In genomic region chr19:19137556-19138109, GRCh38 we compare ENCODE assay signal across 6 cellular contexts. TPM values are rescaled to one million over a fixed set of nuclear protein-coding genes. Genes with fewer than 3 reads are reported as not detected.
A peak's percentile ranks its signal among the peaks of the same experiment; 100 is the strongest.
DNase-seq lines count a peak whose midpoint lies in the region; ATAC-seq and TF ChIP-seq lines count a peak whose summit lies in the region.

No MANE protein-coding gene starts in this region.

- TF ChIP-seq CTCF in gastroesophageal sphincter (IDR thresholded peaks at IDR 0.05), result no peak
- TF ChIP-seq CTCF in stomach (IDR thresholded peaks at IDR 0.05), result no peak

- peak overlapping the region; percentile 72 to 85 for H3K4me3 ChIP-seq in gastroesophageal sphincter
- H3K4me3 ChIP-seq in stomach, result peak overlapping the region; percentile 60 to 84 (median 69)

- no peaks in the 10 kb centered on the region for H3K27me3 Mint-ChIP-seq in activated CD8-positive, alpha-beta memory T cell treated with anti-CD3 and anti-CD28 coated beads, Interleukin-2, amount 10 ng/mL, durations not matched to agents 7 days and 5 days

- TF ChIP-seq POLR2A in gastroesophageal sphincter (IDR thresholded peaks at IDR 0.05), result no peak
- TF ChIP-seq POLR2A in stomach (IDR thresholded peaks at IDR 0.05), result no peak

- H3K27me3 ChIP-seq in gastroesophageal sphincter (peaks cover 8% of the 10 kb centered on the region), stomach (no peaks in the 10 kb centered on the region)

- TF ChIP-seq EP300 in gastroesophageal sphincter (IDR thresholded peaks at IDR 0.05) (no peak), stomach (IDR thresholded peaks at IDR 0.05) (no peak)

- intact Hi-C loops in stomach (cut with DNase I; ENCODE audit: low total_unique reads), result loop anchor here (10.0 kb wide), 1 partner anchor 83 kb away; no protein-coding TSS in a partner anchor

- DNase-seq in activated CD8-positive, alpha-beta memory T cell treated with anti-CD3 and anti-CD28 coated beads, Interleukin-2, amount 10 ng/mL, durations not matched to agents 7 days and 5 days, result no peak
- no peak for DNase-seq in activated CD8-positive, alpha-beta memory T cell treated with anti-CD3 and anti-CD28 coated beads, Interleukin-2, amount 50 U/mL, for 4 hours
- DNase-seq in stomach (no peak), NCI-H2081 treated with DMSO at 0.1 percent for 48 hours (lab: John Stamatoyannopoulos, UW) (no peak)

- WGBS in gastroesophageal sphincter (ENCODE audit: low coverage in 1 of 2), 2 donors, result 14% methylated on average over 13 of the region's 25 CpGs; no CpG with 5 or more reads in 1 of the 2 donors
- 10 to 21% (median 15%) methylated on average over 7 to 25 of the region's 25 CpGs for WGBS in stomach, 5 donors

- peaks cover 9% of the 10 kb centered on the region for H3K36me3 Mint-ChIP-seq in activated CD8-positive, alpha-beta memory T cell treated with anti-CD3 and anti-CD28 coated beads, Interleukin-2, amount 10 ng/mL, durations not matched to agents 7 days and 5 days

- peak overlapping the region; percentile 95 for H3K27ac Mint-ChIP-seq in activated CD8-positive, alpha-beta memory T cell treated with anti-CD3 and anti-CD28 coated beads, Interleukin-2, amount 10 ng/mL, durations not matched to agents 7 days and 5 days

- H3K4me1 Mint-ChIP-seq in activated CD8-positive, alpha-beta memory T cell treated with anti-CD3 and anti-CD28 coated beads, Interleukin-2, amount 10 ng/mL, durations not matched to agents 7 days and 5 days, result peaks cover 23% of the 10 kb centered on the region

- H3K9me3 Mint-ChIP-seq in activated CD8-positive, alpha-beta memory T cell treated with anti-CD3 and anti-CD28 coated beads, Interleukin-2, amount 10 ng/mL, durations not matched to agents 7 days and 5 days (ENCODE audit: low read depth), result no peaks in the 10 kb centered on the region

- H3K4me3 Mint-ChIP-seq in activated CD8-positive, alpha-beta memory T cell treated with anti-CD3 and anti-CD28 coated beads, Interleukin-2, amount 10 ng/mL, durations not matched to agents 7 days and 5 days, result peak overlapping the region; percentile 87

- H3K27ac ChIP-seq in gastroesophageal sphincter (peak overlapping the region in 3 of 4 donors; percentile 41 to 82 (median 79)), stomach (peak overlapping the region in 4 of 5 donors; percentile 50 to 86 (median 84))

- CTCF ChIA-PET in activated CD8-positive, alpha-beta memory T cell treated with anti-CD3 and anti-CD28 coated beads, Interleukin-2, amount 10 ng/mL, durations not matched to agents 7 days and 5 days (lab: Charles Lee), result no interaction called here

- peaks cover 0 to under 1% (median 0%) of the 10 kb centered on the region in 3 donors for H3K9me3 ChIP-seq in gastroesophageal sphincter
- peaks cover 0 to 3% (median under 1%) of the 10 kb centered on the region in 4 donors for H3K9me3 ChIP-seq in stomach

- H3K36me3 ChIP-seq in gastroesophageal sphincter (peaks cover 0 to 4% of the 10 kb centered on the region in 2 donors), stomach (peaks cover 0 to 8% (median 2%) of the 10 kb centered on the region in 4 donors)

- H3K4me1 ChIP-seq in gastroesophageal sphincter, result peaks cover 0 to 25% (median 7%) of the 10 kb centered on the region in 3 donors
- H3K4me1 ChIP-seq in stomach, result peaks cover 7 to 28% (median 20%) of the 10 kb centered on the region in 4 donors

- ATAC-seq in activated CD8-positive, alpha-beta memory T cell treated with anti-CD3 and anti-CD28 coated beads, Interleukin-2, amount 10 ng/mL, durations not matched to agents 7 days and 5 days, result no peak
- ATAC-seq in gastroesophageal sphincter (no peak), HG02870 (IDR thresholded peaks at IDR 0.05; ENCODE audit: unreplicated experiment) (no peak)

RNA-seq across cellular contexts. Expression of gene TMEM161A, which starts 0.6 kb away (rescaled TPM):
- total RNA-seq in activated CD8-positive, alpha-beta memory T cell treated with anti-CD3 and anti-CD28 coated beads, Interleukin-2, amount 10 ng/mL, durations not matched to agents 7 days and 5 days, result 10 to 100 TPM; 22.0 to 25.1 TPM
- total RNA-seq in gastroesophageal sphincter (10 to 100 TPM; 16.7 to 24.5 (median 20.1) TPM), stomach (10 to 100 TPM in 4 of 5 donors, 1 to 10 TPM in 1; 6.4 to 59.5 (median 15.9) TPM)
- 10 to 100 TPM; 11.2 to 30.0 (median 11.8) TPM for polyA plus RNA-seq in stomach

RNA-seq across cellular contexts. Expression of gene MEF2B, which starts 32.4 kb away (rescaled TPM):
- total RNA-seq in activated CD8-positive, alpha-beta memory T cell treated with anti-CD3 and anti-CD28 coated beads, Interleukin-2, amount 10 ng/mL, durations not matched to agents 7 days and 5 days, result 1 to 10 TPM; 3.2 to 7.2 TPM
- total RNA-seq in gastroesophageal sphincter (not detected), stomach (1 to 10 TPM in 1 of 5 donors, not detected in 4; 7.2 TPM)
- 1 to 10 TPM in 1 of 3 donors, under 1 TPM in 1, not detected in 1; 0.93 to 2.9 TPM for polyA plus RNA-seq in stomach

RNA-seq across cellular contexts. Expression of gene BORCS8, which starts 54.3 kb away (rescaled TPM):
- 10 to 100 TPM; 33.1 to 34.8 TPM for total RNA-seq in activated CD8-positive, alpha-beta memory T cell treated with anti-CD3 and anti-CD28 coated beads, Interleukin-2, amount 10 ng/mL, durations not matched to agents 7 days and 5 days
- total RNA-seq in gastroesophageal sphincter (10 to 100 TPM in 3 of 4 donors, 1 to 10 TPM in 1; 9.4 to 28.8 (median 14.7) TPM), stomach (10 to 100 TPM in 4 of 5 donors, 1 to 10 TPM in 1; 8.3 to 96.9 (median 27.8) TPM)
- polyA plus RNA-seq in stomach, result 10 to 100 TPM; 21.0 to 31.1 (median 28.4) TPM

RNA-seq across cellular contexts. Expression of gene RFXANK, which starts 54.4 kb away (rescaled TPM):
- 100 to 1,000 TPM; 110 to 121 TPM for total RNA-seq in activated CD8-positive, alpha-beta memory T cell treated with anti-CD3 and anti-CD28 coated beads, Interleukin-2, amount 10 ng/mL, durations not matched to agents 7 days and 5 days
- 10 to 100 TPM; 36.2 to 46.6 (median 40.9) TPM for total RNA-seq in gastroesophageal sphincter
- 100 to 1,000 TPM in 2 of 5 donors, 10 to 100 TPM in 3; 17.4 to 112 (median 61.4) TPM for total RNA-seq in stomach
- 100 to 1,000 TPM; 121 to 145 (median 136) TPM for polyA plus RNA-seq in stomach
